18 cellular contexts compared by ENCODE assay signal in the genomic region with DNA sequence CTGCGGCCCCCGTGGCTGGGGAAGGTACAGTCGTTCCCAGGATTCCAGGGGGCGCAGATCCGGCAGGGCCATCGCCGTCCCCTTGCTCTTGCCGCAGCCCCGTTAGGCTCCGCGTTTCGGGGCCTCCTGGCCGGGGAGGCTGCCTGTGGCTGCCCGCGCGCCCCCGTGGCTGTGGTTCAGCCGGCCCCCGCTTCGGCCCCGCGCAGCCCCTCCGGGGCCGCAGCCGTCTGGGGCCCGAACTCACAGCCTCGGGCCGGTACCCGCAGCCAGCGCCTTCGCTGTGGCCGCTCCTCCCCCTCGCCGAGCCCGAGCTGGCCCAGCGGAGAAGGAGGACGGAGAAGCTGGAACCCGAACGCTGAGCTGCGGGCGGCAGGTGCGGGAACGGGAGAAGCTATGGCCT.
DNase-seq lines count a peak whose midpoint lies in the region; ATAC-seq and TF ChIP-seq lines count a peak whose summit lies in the region.
"Had no signal": no experiment of that assay in that cellular context is flagged by ENCODE, and none has a peak within 500 bp of the region (broad histone marks: within the 10 kb centered on the region; RNA-seq: fewer than 3 reads in every experiment).

No MANE protein-coding gene starts in this region.

- WGBS in suprapubic skin, result 42% methylated on average over 11 of the region's 43 CpGs

- intact Hi-C loops in Right ventricle myocardium inferior (cut with DNase I), result no loop called here
- intact Hi-C loops in cardiac septum (cut with DNase I), result no loop called here

- no peak for ATAC-seq in Right ventricle myocardium inferior
- ATAC-seq: CD8-positive, alpha-beta T cell; GM23338; HCT116 had no signal

- H3K27me3 ChIP-seq in suprapubic skin, result peaks cover 42% of the 10 kb centered on the region
- H3K27me3 ChIP-seq: BLaER1 had no signal

- no peak for TF ChIP-seq POLR2A in suprapubic skin (IDR thresholded peaks at IDR 0.05)

- no peak for TF ChIP-seq CTCF in suprapubic skin (IDR thresholded peaks at IDR 0.05)

- peak; percentile 25 for DNase-seq in Right ventricle myocardium inferior (ENCODE audit: missing footprints)
- DNase-seq in cardiac septum (ENCODE audit: low spot score), result no peak
- peak; percentile 43 for DNase-seq in ELF-1 (ENCODE audit: low read depth, low spot score)
- DNase-seq in suprapubic skin (ENCODE audit: low spot score in 2 of 2), result no peak
- DNase-seq in UCSD-AML1 (lab: John Stamatoyannopoulos, UW; ENCODE audit: unreplicated experiment), result no peak
- DNase-seq in NK-92 (lab: John Stamatoyannopoulos, UW; ENCODE audit: unreplicated experiment), result no peak
- DNase-seq: Caco-2; CD4-positive, CD25-positive, alpha-beta regulatory T cell; CD8-positive, alpha-beta T cell; DMS153; DND-41; EL; GF-D8; H9 had no signal

- H3K36me3 ChIP-seq in suprapubic skin, result no peaks in the 10 kb centered on the region
- H3K36me3 ChIP-seq: BLaER1 had no signal

- no peaks in the 10 kb centered on the region for H3K4me1 ChIP-seq in suprapubic skin
- H3K4me1 ChIP-seq: BLaER1, Caco-2 had no signal

- H3K9me3 ChIP-seq in suprapubic skin, result no peaks in the 10 kb centered on the region
- H3K9me3 ChIP-seq: BLaER1, Caco-2 had no signal

- no peak overlapping the region for H3K27ac ChIP-seq in suprapubic skin
- H3K27ac ChIP-seq: BLaER1, C4-2B had no signal

- TF ChIP-seq EP300 in suprapubic skin (IDR thresholded peaks at IDR 0.05), result no peak

- peak overlapping the region; percentile 6 for H3K4me3 ChIP-seq in suprapubic skin
- H3K4me3 ChIP-seq: BLaER1, GM23338 had no signal

Comparison
In these comparisons a context has a peak if more than half of its experiments do, and no peak if none do; other contexts are left out.
1. DNase-seq: peak in Right ventricle myocardium inferior (single experiment) and ELF-1 (single experiment); none in cardiac septum (single experiment), suprapubic skin (0 of 2), UCSD-AML1 (single experiment) and NK-92 (single experiment).